Comparison of ENCODE assay signal across 1 cellular context in the genomic region with DNA sequence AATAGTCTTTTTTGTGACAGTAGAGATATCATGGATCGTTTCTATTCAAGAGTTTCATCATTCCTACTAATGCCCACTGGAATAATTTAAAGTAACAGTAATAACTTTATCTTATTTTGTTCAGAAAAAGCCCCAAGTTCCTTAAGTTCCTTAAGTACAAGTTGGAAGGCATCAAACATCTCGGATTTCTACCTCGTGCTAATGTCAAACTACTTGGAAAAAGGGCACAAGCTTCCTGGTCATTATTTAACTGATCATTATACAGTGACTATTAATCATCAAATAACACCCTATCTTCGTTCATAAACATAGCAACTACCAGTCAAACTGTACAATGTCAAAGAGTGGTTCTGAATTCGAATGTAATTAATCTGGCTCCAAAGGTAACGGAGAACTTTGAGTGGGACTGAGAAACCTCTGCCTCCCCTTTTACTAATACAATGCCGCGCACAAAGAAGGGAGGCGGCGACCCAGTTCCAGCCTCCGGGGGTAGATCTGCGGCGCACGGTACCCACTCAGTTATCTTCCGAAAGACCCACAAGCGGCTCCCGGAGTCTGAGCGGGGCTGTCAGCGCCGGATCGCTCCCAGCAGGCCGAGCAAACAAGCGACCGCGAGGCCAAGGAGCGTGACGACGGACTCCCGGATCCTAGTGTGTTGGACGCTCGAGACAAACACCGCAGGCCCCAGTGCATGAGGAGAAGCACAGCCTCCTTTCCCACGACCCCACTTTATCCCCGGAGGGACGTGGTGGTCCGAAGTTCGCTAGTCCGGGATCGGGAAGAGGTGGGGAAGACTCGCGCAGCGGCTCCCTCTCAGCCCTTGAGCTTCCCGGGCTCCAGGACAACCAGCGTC.
TF ChIP-seq lines count a peak whose summit lies in the region.

No MANE protein-coding gene starts in this region.

TF ChIP-seq in liver, 16 proteins besides CTCF, POLR2A, EP300 and RAD21:
- TF ChIP-seq, protein P1, sequence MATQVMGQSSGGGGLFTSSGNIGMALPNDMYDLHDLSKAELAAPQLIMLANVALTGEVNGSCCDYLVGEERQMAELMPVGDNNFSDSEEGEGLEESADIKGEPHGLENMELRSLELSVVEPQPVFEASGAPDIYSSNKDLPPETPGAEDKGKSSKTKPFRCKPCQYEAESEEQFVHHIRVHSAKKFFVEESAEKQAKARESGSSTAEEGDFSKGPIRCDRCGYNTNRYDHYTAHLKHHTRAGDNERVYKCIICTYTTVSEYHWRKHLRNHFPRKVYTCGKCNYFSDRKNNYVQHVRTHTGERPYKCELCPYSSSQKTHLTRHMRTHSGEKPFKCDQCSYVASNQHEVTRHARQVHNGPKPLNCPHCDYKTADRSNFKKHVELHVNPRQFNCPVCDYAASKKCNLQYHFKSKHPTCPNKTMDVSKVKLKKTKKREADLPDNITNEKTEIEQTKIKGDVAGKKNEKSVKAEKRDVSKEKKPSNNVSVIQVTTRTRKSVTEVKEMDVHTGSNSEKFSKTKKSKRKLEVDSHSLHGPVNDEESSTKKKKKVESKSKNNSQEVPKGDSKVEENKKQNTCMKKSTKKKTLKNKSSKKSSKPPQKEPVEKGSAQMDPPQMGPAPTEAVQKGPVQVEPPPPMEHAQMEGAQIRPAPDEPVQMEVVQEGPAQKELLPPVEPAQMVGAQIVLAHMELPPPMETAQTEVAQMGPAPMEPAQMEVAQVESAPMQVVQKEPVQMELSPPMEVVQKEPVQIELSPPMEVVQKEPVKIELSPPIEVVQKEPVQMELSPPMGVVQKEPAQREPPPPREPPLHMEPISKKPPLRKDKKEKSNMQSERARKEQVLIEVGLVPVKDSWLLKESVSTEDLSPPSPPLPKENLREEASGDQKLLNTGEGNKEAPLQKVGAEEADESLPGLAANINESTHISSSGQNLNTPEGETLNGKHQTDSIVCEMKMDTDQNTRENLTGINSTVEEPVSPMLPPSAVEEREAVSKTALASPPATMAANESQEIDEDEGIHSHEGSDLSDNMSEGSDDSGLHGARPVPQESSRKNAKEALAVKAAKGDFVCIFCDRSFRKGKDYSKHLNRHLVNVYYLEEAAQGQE (IDR thresholded peaks at IDR 0.05), result no peak
- no peak for TF ChIP-seq FOXA2 (IDR thresholded peaks at IDR 0.05)
- no peak for TF ChIP-seq SP1 (IDR thresholded peaks at IDR 0.05)
- TF ChIP-seq JUND (IDR thresholded peaks at IDR 0.05), result no peak
- TF ChIP-seq GABPA (IDR thresholded peaks at IDR 0.05 in 1 of 2, conservative IDR thresholded peaks at IDR 0.05 in 1 of 2), result no peak
- TF ChIP-seq, protein P2, sequence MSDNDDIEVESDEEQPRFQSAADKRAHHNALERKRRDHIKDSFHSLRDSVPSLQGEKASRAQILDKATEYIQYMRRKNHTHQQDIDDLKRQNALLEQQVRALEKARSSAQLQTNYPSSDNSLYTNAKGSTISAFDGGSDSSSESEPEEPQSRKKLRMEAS (IDR thresholded peaks at IDR 0.05), result no peak
TF ChIP-seq in liver: peak in this region for 0.
